ENCODE assay signal across 29 cellular contexts in the genomic region with DNA sequence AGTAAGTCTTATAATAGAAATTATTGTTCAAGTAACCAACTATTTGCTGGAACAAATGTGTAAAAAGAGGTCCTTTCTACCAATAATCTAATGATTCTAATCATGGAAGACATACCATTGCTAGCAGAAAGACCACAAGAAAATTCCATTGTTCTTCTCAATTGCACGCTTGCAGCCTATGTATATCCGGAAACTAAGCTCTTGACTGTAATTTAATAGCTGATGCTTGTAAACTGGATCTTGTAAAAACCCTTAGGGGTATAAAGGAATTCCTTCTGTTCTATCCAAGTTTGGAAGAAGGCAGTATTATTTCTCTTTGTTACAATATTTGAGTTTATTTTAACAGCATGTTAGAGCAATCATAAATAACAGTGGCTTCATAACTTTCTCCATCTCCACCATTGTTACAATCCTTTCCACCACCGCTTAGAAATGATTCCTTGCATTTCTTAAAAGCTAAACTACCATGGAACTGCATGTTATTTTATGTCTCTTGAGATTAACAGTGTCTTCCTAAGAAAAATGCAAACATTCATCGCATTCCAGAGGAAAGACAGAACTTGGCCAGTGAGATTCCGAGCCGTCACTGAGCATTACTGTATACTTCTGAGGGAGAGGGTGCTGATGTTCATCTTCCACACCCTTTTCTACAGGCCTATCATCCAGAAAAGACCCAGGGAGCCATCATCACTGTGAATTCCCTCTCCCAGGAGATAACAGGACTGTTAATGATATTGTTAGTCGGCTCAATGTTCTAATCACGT.
A peak's percentile ranks its signal among the peaks of the same experiment; 100 is the strongest.
DNase-seq lines count a peak whose midpoint lies in the region; ATAC-seq, FAIRE-seq and TF ChIP-seq lines count a peak whose summit lies in the region.
"Had no signal": no experiment of that assay in that cellular context is flagged by ENCODE, and none has a peak within 500 bp of the region (broad histone marks: within the 10 kb centered on the region; RNA-seq: fewer than 3 reads in every experiment).

No MANE protein-coding gene starts in this region.

- no peak overlapping the region for H3K4me3 ChIP-seq in A673 (ENCODE audit: low read depth, low read length, poor library complexity, severe bottlenecking)
- H3K4me3 ChIP-seq in astrocyte (ENCODE audit: insufficient read depth, low read depth, low read length): no peak overlapping the region
- H3K4me3 ChIP-seq in mesendoderm (ENCODE audit: low read length): no peak overlapping the region
- H3K4me3 ChIP-seq: BLaER1 treated with 17β-estradiol and CSF1 and Interleukin-3, amounts not matched to agents 10 nM and 100 nM; gastroesophageal sphincter; psoas muscle; stomach; transverse colon had no signal

- no peak overlapping the region for H2BK120ac ChIP-seq in mesendoderm (ENCODE audit: low read depth, low read length)

- ATAC-seq in GM21423 (IDR thresholded peaks at IDR 0.05; ENCODE audit: unreplicated experiment): no peak
- ATAC-seq in Right ventricle myocardium superior (ENCODE audit: poor library complexity): no peak
- ATAC-seq: gastroesophageal sphincter, HepG2 had no signal

- no peak overlapping the region for H2AFZ ChIP-seq in astrocyte (ENCODE audit: low read depth, low read length)

- H3K4me1 Mint-ChIP-seq in HFFc6 (ENCODE audit: low read depth) (peaks cover 21% of the 10 kb centered on the region; the same call in 1 of the 2 replicates), astrocyte (ENCODE audit: low read depth, unreplicated experiment) (peaks cover 38% of the 10 kb centered on the region)

- H3K79me2 ChIP-seq in astrocyte (ENCODE audit: insufficient read depth, low read length): no peaks in the 10 kb centered on the region
- H3K79me2 ChIP-seq in mesendoderm (ENCODE audit: control insufficient read depth, insufficient read depth, low read length): no peaks in the 10 kb centered on the region

- peaks cover 6% of the 10 kb centered on the region for H3K27me3 ChIP-seq in A673 (replicated peaks; ENCODE audit: insufficient read depth, low read depth, low read length, poor library complexity)
- H3K27me3 ChIP-seq in astrocyte (ENCODE audit: insufficient read depth, low read length): no peaks in the 10 kb centered on the region
- H3K27me3 ChIP-seq in mesendoderm (ENCODE audit: insufficient read depth, low read length, poor library complexity): no peaks in the 10 kb centered on the region
- H3K27me3 ChIP-seq: BLaER1 treated with 17β-estradiol and CSF1 and Interleukin-3, amounts not matched to agents 10 nM and 100 nM; gastroesophageal sphincter had no signal

- no peak overlapping the region for H2BK5ac ChIP-seq in mesendoderm (ENCODE audit: low read length)

- H3K9me3 Mint-ChIP-seq in HFFc6 (no peaks in the 10 kb centered on the region), astrocyte (ENCODE audit: unreplicated experiment) (no peaks in the 10 kb centered on the region)

- no peak overlapping the region for H3K4ac ChIP-seq in mesendoderm (ENCODE audit: low read depth, low read length)

- peak; percentile 49 for DNase-seq in A673 (ENCODE audit: low spot score)
- DNase-seq in HFFc6: peak; percentile 56
- DNase-seq in astrocyte (ENCODE audit: low read depth): no peak
- DNase-seq in mesendoderm: peak; percentile 69
- DNase-seq in HCEC 1CT: no peak
- no peak for DNase-seq in UCSD-AML1 (lab: John Stamatoyannopoulos, UW; ENCODE audit: unreplicated experiment)
- no peak for DNase-seq in Right ventricle myocardium superior
- DNase-seq: 8988T; activated CD4-positive, alpha-beta T cell treated with anti-CD3 and anti-CD28 coated beads, Interleukin-2, amount 50 U/mL, for 4 hours; activated gamma-delta T cell treated with Interleukin-2 at 50 U/mL for 16 hours; amygdala; caudate nucleus; midbrain; NCI-H1417 treated with DMSO at 0.1 percent for 48 hours; NCI-H2171; NCI-H69; psoas muscle; SHP77; small intestine; stimulated activated CD4-positive, alpha-beta T cell treated with anti-CD3 and anti-CD28 coated beads, Interleukin-4, amount 100 ng/mL, for 24 hours; stomach; T-helper 2 cell; transverse colon; WERI-Rb-1 had no signal

- H3K18ac ChIP-seq in mesendoderm (ENCODE audit: low read length): no peak overlapping the region

- H4K5ac ChIP-seq in mesendoderm (ENCODE audit: low read length): no peak overlapping the region

- intact Hi-C loops in A673 (cut with micrococcal nuclease; ENCODE audit: unreplicated experiment) (no loop called here), Right ventricle myocardium superior (cut with DNase I) (no loop called here)

- H4K8ac ChIP-seq in mesendoderm (ENCODE audit: low read depth, low read length): no peak overlapping the region

- H3K36me3 Mint-ChIP-seq in HFFc6 (ENCODE audit: low read depth) (no peaks in the 10 kb centered on the region), astrocyte (ENCODE audit: low read depth, unreplicated experiment) (no peaks in the 10 kb centered on the region)

- no peak overlapping the region for H3K56ac ChIP-seq in mesendoderm (ENCODE audit: low read length)

- FAIRE-seq in astrocyte (lab: Jason Lieb, UNC): peak; percentile 50
- FAIRE-seq: HepG2, small intestine had no signal

- TF ChIP-seq CTCF in A673 (conservative IDR thresholded peaks at IDR 0.05; ENCODE audit: low read depth, low read length) (no peak), HFFc6 (IDR thresholded peaks at IDR 0.05) (no peak), astrocyte (IDR thresholded peaks at IDR 0.05; ENCODE audit: insufficient read depth, low read depth, low read length) (no peak)

- H2AK5ac ChIP-seq in mesendoderm (ENCODE audit: low read length): no peak overlapping the region

- H3K9me3 ChIP-seq in A673 (ENCODE audit: low read depth, low read length, poor library complexity, severe bottlenecking) (no peaks in the 10 kb centered on the region), astrocyte (ENCODE audit: insufficient read depth, low read depth, low read length) (no peaks in the 10 kb centered on the region)
- H3K9me3 ChIP-seq: BLaER1 treated with 17β-estradiol and CSF1 and Interleukin-3, amounts not matched to agents 10 nM and 100 nM; gastroesophageal sphincter; psoas muscle; stomach; transverse colon had no signal

- no peak overlapping the region for H2BK15ac ChIP-seq in mesendoderm (replicated peaks; ENCODE audit: low read depth)

- H3K27ac ChIP-seq in A673 (ENCODE audit: low read depth, low read length, poor library complexity, severe bottlenecking): no peak overlapping the region
- H3K27ac ChIP-seq in astrocyte (ENCODE audit: low read depth, low read length): no peak overlapping the region
- H3K27ac ChIP-seq in mesendoderm (ENCODE audit: low read depth, low read length): no peak overlapping the region
- H3K27ac ChIP-seq: BLaER1 treated with 17β-estradiol and CSF1 and Interleukin-3, amounts not matched to agents 10 nM and 100 nM; epithelial cell of prostate; gastroesophageal sphincter; psoas muscle; stomach; transverse colon; WERI-Rb-1 had no signal

- no peak overlapping the region for H3K4me3 Mint-ChIP-seq in HFFc6
- H3K4me3 Mint-ChIP-seq in astrocyte (ENCODE audit: unreplicated experiment): no peak overlapping the region

- POLR2A ChIA-PET in A673 (lab: Charles Lee; ENCODE audit: low non-redundant PET): interaction anchor here (0.6 to 0.7 kb wide), 2 partner anchors 8 to 199 kb away, joined by 3 read pairs; no protein-coding TSS in a partner anchor

- H3K4me1 ChIP-seq in A673 (ENCODE audit: insufficient read depth, low read length, poor library complexity, severe bottlenecking) (no peaks in the 10 kb centered on the region), astrocyte (ENCODE audit: insufficient read depth, low read length) (peaks cover 12% of the 10 kb centered on the region), mesendoderm (ENCODE audit: control insufficient read depth, low read depth, low read length) (peaks cover 2% of the 10 kb centered on the region)
- H3K4me1 ChIP-seq: BLaER1 treated with 17β-estradiol and CSF1 and Interleukin-3, amounts not matched to agents 10 nM and 100 nM; gastroesophageal sphincter; psoas muscle; stomach; transverse colon had no signal

- H3K36me3 ChIP-seq in A673 (ENCODE audit: insufficient read depth, low read length, poor library complexity, severe bottlenecking) (no peaks in the 10 kb centered on the region), astrocyte (ENCODE audit: insufficient read depth, low read length) (no peaks in the 10 kb centered on the region), mesendoderm (ENCODE audit: control insufficient read depth, insufficient read depth, low read length) (no peaks in the 10 kb centered on the region)
- H3K36me3 ChIP-seq: BLaER1 treated with 17β-estradiol and CSF1 and Interleukin-3, amounts not matched to agents 10 nM and 100 nM; gastroesophageal sphincter; stomach; transverse colon; WERI-Rb-1 had no signal

- no peaks in the 10 kb centered on the region for H4K20me1 ChIP-seq in astrocyte (ENCODE audit: insufficient read depth, low read length)
- H4K20me1 ChIP-seq: BLaER1 treated with 17β-estradiol and CSF1 and Interleukin-3, amounts not matched to agents 10 nM and 100 nM had no signal

- no TSS peak for BruUV-seq in A673 (replicated peaks; lab: Mats Ljungman, UMichigan)

- H3K23ac ChIP-seq in mesendoderm (ENCODE audit: low read length): no peak overlapping the region

- H3K27ac Mint-ChIP-seq in HFFc6 (peak overlapping the region; percentile 25; the same call in 1 of the 2 replicates), astrocyte (ENCODE audit: unreplicated experiment) (peak overlapping the region; percentile 64)

- no CpG with 5 or more reads among the region's 8 CpGs for WGBS in mesendoderm (ENCODE audit: extremely low coverage, insufficient coverage, low lambda C conversion rate)

- H3K79me1 ChIP-seq in mesendoderm (ENCODE audit: low read length): no peaks in the 10 kb centered on the region

- H3K4me2 ChIP-seq in astrocyte (ENCODE audit: low read length): peak overlapping the region; percentile 1
- H3K4me2 ChIP-seq in mesendoderm (ENCODE audit: low read length): no peak overlapping the region
- H3K4me2 ChIP-seq: BLaER1 treated with 17β-estradiol and CSF1 and Interleukin-3, amounts not matched to agents 10 nM and 100 nM had no signal

- peaks cover 3% of the 10 kb centered on the region; the same call in 1 of the 2 replicates for H3K27me3 Mint-ChIP-seq in HFFc6 (ENCODE audit: insufficient read depth)
- H3K27me3 Mint-ChIP-seq in astrocyte (ENCODE audit: low read depth, unreplicated experiment): no peaks in the 10 kb centered on the region

- CTCF ChIA-PET in A673 (lab: Charles Lee): no interaction called here

- H3K9ac ChIP-seq in astrocyte (ENCODE audit: low read length) (no peak overlapping the region), mesendoderm (ENCODE audit: low read length) (no peak overlapping the region)
- H3K9ac ChIP-seq: BLaER1 treated with 17β-estradiol and CSF1 and Interleukin-3, amounts not matched to agents 10 nM and 100 nM had no signal

Comparison
In these comparisons a context has a peak if more than half of its experiments do, and no peak if none do; other contexts are left out.
1. DNase-seq: peak in A673 (single experiment), HFFc6 (single experiment) and mesendoderm (single experiment); none in astrocyte (single experiment), HCEC 1CT (single experiment), UCSD-AML1 (single experiment) and Right ventricle myocardium superior (single experiment).